Comparison of ENCODE assay signal across 8 cellular contexts in genomic region chr13:102598061-102598460, GRCh38. TPM values are rescaled to one million over a fixed set of nuclear protein-coding genes. Genes with fewer than 3 reads are reported as not detected.
DNase-seq lines count a peak whose midpoint lies in the region; ATAC-seq and TF ChIP-seq lines count a peak whose summit lies in the region.

No MANE protein-coding gene starts in this region.

- peaks cover 0 to 3% (median 0%) of the 10 kb centered on the region in 11 donors for H3K9me3 Mint-ChIP-seq in naive thymus-derived CD4-positive, alpha-beta T cell

- H3K27ac Mint-ChIP-seq in naive thymus-derived CD4-positive, alpha-beta T cell = peak overlapping the region; percentile 95 to 100 (median 96)

- H3K36me3 ChIP-seq in BJ (ENCODE audit: control insufficient read depth, insufficient read depth, low read length) (no peaks in the 10 kb centered on the region), colonic mucosa (no peaks in the 10 kb centered on the region)
- peaks cover 0 to 5% (median 0%) of the 10 kb centered on the region in 3 experiments for H3K36me3 ChIP-seq in naive thymus-derived CD4-positive, alpha-beta T cell (ENCODE audit: control insufficient read depth in 2 of 3, insufficient read depth in 3 of 3, low read length in 3 of 3)

- intact Hi-C loops in colonic mucosa (cut with DNase I) = loop anchor here (5.0 kb wide), 1 partner anchor 249 kb away; the partner anchor contains the start of gene ERCC5
- intact Hi-C loops in naive thymus-derived CD4-positive, alpha-beta T cell (cut with micrococcal nuclease) = loop anchor here (5.0 to 10.0 kb wide), 2 partner anchors 84 to 973 kb away; no protein-coding TSS in a partner anchor

- H3K4me3 ChIP-seq in BJ (ENCODE audit: low read depth, low read length) (peak overlapping the region; percentile 54), colonic mucosa (peak overlapping the region; percentile 93)
- peak overlapping the region; percentile 78 for H3K4me3 ChIP-seq in Jurkat, Clone E6-1 (ENCODE audit: low read length)
- peak overlapping the region; percentile 97 for H3K4me3 ChIP-seq in naive thymus-derived CD4-positive, alpha-beta T cell (ENCODE audit: low read length)

- DNase-seq in BJ (ENCODE audit: low read depth) (no peak), colonic mucosa (no peak), NCI-H146 treated with DMSO at 0.1 percent for 48 hours (lab: John Stamatoyannopoulos, UW; ENCODE audit: unreplicated experiment) (no peak), NCI-H2029 (lab: John Stamatoyannopoulos, UW) (no peak)
- no peak for DNase-seq in Jurkat, Clone E6-1 (ENCODE audit: low read depth, low spot score)
- DNase-seq in naive thymus-derived CD4-positive, alpha-beta T cell = no peak

- no peaks in the 10 kb centered on the region for H3K4me1 ChIP-seq in colonic mucosa
- H3K4me1 ChIP-seq in naive thymus-derived CD4-positive, alpha-beta T cell (ENCODE audit: control insufficient read depth in 2 of 2, insufficient read depth in 2 of 2, low read length in 2 of 2) = peaks cover 31 to 46% of the 10 kb centered on the region in 2 donors

- no peaks in the 10 kb centered on the region for H3K9me3 ChIP-seq in colonic mucosa
- H3K9me3 ChIP-seq in naive thymus-derived CD4-positive, alpha-beta T cell (ENCODE audit: control insufficient read depth in 2 of 3, low read length in 3 of 3) = no peaks in the 10 kb centered on the region

- peaks cover 42 to 72% (median 68%) of the 10 kb centered on the region in 7 donors for H3K4me1 Mint-ChIP-seq in naive thymus-derived CD4-positive, alpha-beta T cell

- TF ChIP-seq CTCF in BJ (IDR thresholded peaks at IDR 0.05; ENCODE audit: insufficient read depth, low read depth, low read length) = no peak
- no peak for TF ChIP-seq CTCF in colonic mucosa (IDR thresholded peaks at IDR 0.05)

- H3K27me3 ChIP-seq in BJ (ENCODE audit: control insufficient read depth, insufficient read depth, low read length) = no peaks in the 10 kb centered on the region
- no peaks in the 10 kb centered on the region for H3K27me3 ChIP-seq in colonic mucosa
- no peaks in the 10 kb centered on the region for H3K27me3 ChIP-seq in naive thymus-derived CD4-positive, alpha-beta T cell (ENCODE audit: control insufficient read depth in 2 of 2, insufficient read depth in 2 of 2, low read length in 2 of 2)

- no peaks in the 10 kb centered on the region for H3K27me3 Mint-ChIP-seq in naive thymus-derived CD4-positive, alpha-beta T cell

- CTCF ChIA-PET in BJ (lab: Yijun Ruan, JAX) = interaction anchor here (0.7 to 2.3 kb wide), 3 partner anchors 17 to 122 kb away, joined by 4 to 5 read pairs (median 5); no protein-coding TSS in a partner anchor
- CTCF ChIA-PET in naive thymus-derived CD4-positive, alpha-beta T cell (lab: Charles Lee) = interaction anchor here (0.6 to 4.1 kb wide), 2 partner anchors 48 to 248 kb away, joined by 3 to 26 read pairs; partner anchors contain the start of gene ERCC5

- POLR2A ChIA-PET in BJ (lab: Charles Lee) = no interaction called here
- POLR2A ChIA-PET in naive thymus-derived CD4-positive, alpha-beta T cell (lab: Charles Lee) = interaction anchor here (0.6 to 9.6 kb wide), 11 partner anchors 9 to 249 kb away, joined by 3 to 351 read pairs (median 14); partner anchors contain the start of genes ERCC5 and TEX30

- H3K4me3 Mint-ChIP-seq in naive thymus-derived CD4-positive, alpha-beta T cell = peak overlapping the region; percentile 90 to 99 (median 94)

- H3K27ac ChIP-seq in colonic mucosa = no peak overlapping the region
- H3K27ac ChIP-seq in naive thymus-derived CD4-positive, alpha-beta T cell (ENCODE audit: low read depth, low read length) = peak overlapping the region; percentile 94

- peak overlapping the region in 1 of 2 donors; percentile 48 for H3K9ac ChIP-seq in colonic mucosa (ENCODE audit: low read depth in 2 of 2, low read length in 2 of 2)

- H3K36me3 Mint-ChIP-seq in naive thymus-derived CD4-positive, alpha-beta T cell = peaks cover 0 to 22% (median 7%) of the 10 kb centered on the region in 5 donors

- no peak for ATAC-seq in naive thymus-derived CD4-positive, alpha-beta T cell
- ATAC-seq in GM19035 (IDR thresholded peaks at IDR 0.05; ENCODE audit: unreplicated experiment) (no peak), GM19328 (IDR thresholded peaks at IDR 0.05; ENCODE audit: unreplicated experiment) (no peak)

RNA-seq across cellular contexts. Expression of gene TPP2, which starts 1.3 kb away (rescaled TPM):
- polyA plus RNA-seq in BJ (2011; rRNA removed) = 13.9 and 26.3 TPM in 2 replicates
- polyA minus RNA-seq in BJ (2011; rRNA and poly(A)+ RNA removed) = 14.8 and 23.4 TPM in 2 replicates
- 54.5 TPM for polyA plus RNA-seq in Jurkat, Clone E6-1 (2012; ENCODE audit: insufficient read depth, insufficient read length)
- total RNA-seq in colonic mucosa = 10 to 100 TPM; 41.0 to 42.0 TPM
- total RNA-seq in naive thymus-derived CD4-positive, alpha-beta T cell = 100 to 1,000 TPM in 4 of 5 experiments, 10 to 100 TPM in 1; 92.1 to 158 (median 119) TPM
- 10 to 100 TPM; 49.4 to 63.5 TPM for polyA plus RNA-seq in naive thymus-derived CD4-positive, alpha-beta T cell
